Comparison of ENCODE assay signal across 8 cellular contexts in genomic region chr22:39350803-39351688, GRCh38. TPM values are rescaled to one million over a fixed set of nuclear protein-coding genes. Genes with fewer than 3 reads are reported as not detected.
DNase-seq lines count a peak whose midpoint lies in the region; ATAC-seq and TF ChIP-seq lines count a peak whose summit lies in the region.

No MANE protein-coding gene starts in this region.

- H3K4me3 ChIP-seq in BE2C (ENCODE audit: low read depth, low read length), result peak overlapping the region; percentile 83
- H3K4me3 ChIP-seq in LNCaP clone FGC (ENCODE audit: low read depth, low read length), result peak overlapping the region; percentile 61
- peak overlapping the region; percentile 16 for H3K4me3 ChIP-seq in endocrine pancreas (ENCODE audit: control insufficient read depth, insufficient read depth, low read length)
- peak overlapping the region; percentile 92 to 99 for H3K4me3 ChIP-seq in neuronal stem cell (ENCODE audit: low read length in 2 of 2)
- no peak overlapping the region for H3K4me3 ChIP-seq in lower leg skin (ENCODE audit: low read depth, poor library complexity, severe bottlenecking)

- no peak for TF ChIP-seq POLR2A in lower leg skin (IDR thresholded peaks at IDR 0.05)

- ATAC-seq in omental fat pad (ENCODE audit: low FRiP score), result no peak

- peak overlapping the region; percentile 97 for H3K18ac ChIP-seq in neuronal stem cell (ENCODE audit: low read length)

- peak overlapping the region; percentile 19 for H2BK15ac ChIP-seq in neuronal stem cell (ENCODE audit: low read length)

- no peaks in the 10 kb centered on the region for H3K27me3 ChIP-seq in BE2C
- no peaks in the 10 kb centered on the region for H3K27me3 ChIP-seq in endocrine pancreas (ENCODE audit: control insufficient read depth, insufficient read depth, low read length)
- peaks cover 0 to 2% (median 0%) of the 10 kb centered on the region in 3 experiments for H3K27me3 ChIP-seq in neuronal stem cell (ENCODE audit: control insufficient read depth in 3 of 3, insufficient read depth in 3 of 3, low read depth in 1 of 3, low read length in 3 of 3)

- no peak overlapping the region for H4K91ac ChIP-seq in neuronal stem cell (ENCODE audit: low read depth, low read length, poor library complexity)

- H3K36me3 ChIP-seq in BE2C (no peaks in the 10 kb centered on the region; the same call in 1 of the 2 replicates), endocrine pancreas (ENCODE audit: control insufficient read depth, insufficient read depth, low read length) (no peaks in the 10 kb centered on the region), neuronal stem cell (replicated peaks in 1 of 2; ENCODE audit: control insufficient read depth in 2 of 2, insufficient read depth in 2 of 2, low read length in 2 of 2) (peaks cover 0 to 3% of the 10 kb centered on the region in 2 donors)

- no peak overlapping the region for H4K8ac ChIP-seq in neuronal stem cell (ENCODE audit: low read depth, low read length)

- H2BK12ac ChIP-seq in neuronal stem cell (ENCODE audit: low read length), result peak overlapping the region; percentile 93

- H3K14ac ChIP-seq in neuronal stem cell (ENCODE audit: low read length), result no peak overlapping the region

- peak overlapping the region; percentile 26 for H2BK120ac ChIP-seq in neuronal stem cell (ENCODE audit: low read depth, low read length)

- no peak overlapping the region for H3K27ac ChIP-seq in neuronal stem cell (replicated peaks; ENCODE audit: low read length)

- no peak for TF ChIP-seq CTCF in BE2C (IDR thresholded peaks at IDR 0.05; ENCODE audit: low read depth, low read length)
- TF ChIP-seq CTCF in LNCaP clone FGC (IDR thresholded peaks at IDR 0.05; ENCODE audit: control insufficient read depth, extremely low read depth, insufficient read depth), result no peak
- no peak for TF ChIP-seq CTCF in lower leg skin (IDR thresholded peaks at IDR 0.05)
- no peak for TF ChIP-seq CTCF in omental fat pad (IDR thresholded peaks at IDR 0.05)

- peaks cover 4% of the 10 kb centered on the region for H3K79me1 ChIP-seq in neuronal stem cell (ENCODE audit: low read depth, low read length)

- no CpG with 5 or more reads among the region's 13 CpGs for WGBS in neuronal stem cell (ENCODE audit: extremely low coverage in 2 of 2, insufficient read length in 2 of 2, insufficient replicate concordance in 1 of 2), 2 donors
- WGBS in lower leg skin, 2 donors, result 51 to 59% methylated on average over 13 of the region's 13 CpGs

- DNase-seq in BE2C, result no peak
- DNase-seq in LNCaP clone FGC (ENCODE audit: low read depth), result no peak
- no peak for DNase-seq in neuronal stem cell (ENCODE audit: low spot score)
- no peak for DNase-seq in lower leg skin (ENCODE audit: low spot score in 2 of 2)
- no peak for DNase-seq in omental fat pad (ENCODE audit: low spot score)
- no peak for DNase-seq in midbrain (lab: John Stamatoyannopoulos, UW)
- no peak for DNase-seq in Ammon's horn (ENCODE audit: low spot score)

- H2AFZ ChIP-seq in neuronal stem cell (ENCODE audit: low read length), result no peak overlapping the region

- peak overlapping the region; percentile 77 for H3K4me2 ChIP-seq in neuronal stem cell (ENCODE audit: insufficient read depth, low read length, poor library complexity, severe bottlenecking)

- no peaks in the 10 kb centered on the region for H3K9me3 ChIP-seq in BE2C
- H3K9me3 ChIP-seq in endocrine pancreas (ENCODE audit: control insufficient read depth, low read length), result no peaks in the 10 kb centered on the region
- H3K9me3 ChIP-seq in neuronal stem cell (replicated peaks in 1 of 2; ENCODE audit: control insufficient read depth in 2 of 2, insufficient read depth in 1 of 2, low read depth in 1 of 2, low read length in 2 of 2), result peaks cover 0 to 2% of the 10 kb centered on the region in 2 donors

- H2AK5ac ChIP-seq in neuronal stem cell (ENCODE audit: low read depth, low read length), result peak overlapping the region; percentile 98

- peak overlapping the region; percentile 57 for H3K23ac ChIP-seq in neuronal stem cell (ENCODE audit: low read depth, low read length, poor library complexity)

- H3K9ac ChIP-seq in endocrine pancreas (ENCODE audit: control insufficient read depth, insufficient read depth, low read length) (peak overlapping the region; percentile 78), neuronal stem cell (ENCODE audit: low read depth, low read length, poor library complexity) (peak overlapping the region; percentile 99)

- H3K4ac ChIP-seq in neuronal stem cell (ENCODE audit: low read length), result no peak overlapping the region

- intact Hi-C loops in lower leg skin (cut with DNase I; ENCODE audit: low total_unique reads), result no loop called here

- peak overlapping the region; percentile 26 for H2BK5ac ChIP-seq in neuronal stem cell (ENCODE audit: low read length)

- H3K4me1 ChIP-seq in BE2C (peaks cover 16% of the 10 kb centered on the region), endocrine pancreas (ENCODE audit: control insufficient read depth, insufficient read depth, low read length) (no peaks in the 10 kb centered on the region), neuronal stem cell (ENCODE audit: control insufficient read depth in 2 of 2, insufficient read depth in 1 of 2, low read depth in 1 of 2, low read length in 2 of 2) (peaks cover 15 to 23% of the 10 kb centered on the region in 2 donors)

RNA-seq across cellular contexts. Expression of gene SYNGR1, which starts 1.3 kb away (rescaled TPM):
- 42.1 TPM for polyA plus RNA-seq in BE2C (2012; ENCODE audit: insufficient read depth, insufficient read length, low read depth)
- 27.7 TPM for polyA plus RNA-seq in neuronal stem cell (2013, experiment 1 of 2)
- 26.2 TPM for polyA plus RNA-seq in neuronal stem cell (2013, experiment 2 of 2)
- total RNA-seq in lower leg skin (10 to 100 TPM; 25.5 to 51.3 (median 38.9) TPM), omental fat pad (10 to 100 TPM in 2 of 4 donors, 1 to 10 TPM in 2; 4.4 to 11.0 (median 9.9) TPM)

RNA-seq across cellular contexts. Expression of gene RPL3, which starts 31.6 kb away (rescaled TPM):
- 1,250 TPM for polyA plus RNA-seq in BE2C (2012; ENCODE audit: insufficient read depth, insufficient read length, low read depth)
- polyA plus RNA-seq in neuronal stem cell (2013, experiment 1 of 2), result 3,109 TPM
- polyA plus RNA-seq in neuronal stem cell (2013, experiment 2 of 2), result 3,051 TPM
- total RNA-seq in lower leg skin (1,000 to 10,000 TPM; 2,414 to 3,362 (median 2,993) TPM), omental fat pad (1,000 to 10,000 TPM; 1,543 to 2,117 (median 1,973) TPM)

RNA-seq across cellular contexts. Expression of gene TAB1, which starts 48.5 kb away (rescaled TPM):
- 53.2 TPM for polyA plus RNA-seq in BE2C (2012; ENCODE audit: insufficient read depth, insufficient read length, low read depth)
- 25.7 TPM for polyA plus RNA-seq in neuronal stem cell (2013, experiment 1 of 2)
- polyA plus RNA-seq in neuronal stem cell (2013, experiment 2 of 2), result 24.2 TPM
- total RNA-seq in lower leg skin (10 to 100 TPM; 24.1 to 35.9 (median 29.8) TPM), omental fat pad (10 to 100 TPM in 3 of 4 donors, 1 to 10 TPM in 1; 7.6 to 14.5 (median 11.1) TPM)
